In genomic region chr14:95297832-95298231, GRCh38 we compare ENCODE assay signal across 17 cellular contexts. TPM values are rescaled to one million over a fixed set of nuclear protein-coding genes. Genes with fewer than 3 reads are reported as not detected.
DNase-seq lines count a peak whose midpoint lies in the region; ATAC-seq, FAIRE-seq and TF ChIP-seq lines count a peak whose summit lies in the region.
"Had no signal": no experiment of that assay in that cellular context is flagged by ENCODE, and none has a peak within 500 bp of the region (broad histone marks: within the 10 kb centered on the region; RNA-seq: fewer than 3 reads in every experiment).

No MANE protein-coding gene starts in this region.

- H3K9me3 ChIP-seq in OCI-LY3 (ENCODE audit: insufficient read depth, low read length) = no peaks in the 10 kb centered on the region
- no peaks in the 10 kb centered on the region for H3K9me3 ChIP-seq in small intestine (ENCODE audit: control insufficient read depth, low read depth)
- H3K9me3 ChIP-seq: SK-N-SH had no signal

- TF ChIP-seq CTCF in OCI-LY3 (IDR thresholded peaks at IDR 0.05; ENCODE audit: low read depth, low read length) = no peak
- TF ChIP-seq CTCF in dorsolateral prefrontal cortex (IDR thresholded peaks at IDR 0.05 in 54 of 56, conservative IDR thresholded peaks at IDR 0.05 in 2 of 56; ENCODE audit: low read depth in 1 of 56, partially characterized antibody in 56 of 56) = no peak

- FAIRE-seq in small intestine (lab: Jason Lieb, UNC) (no peak), GM19239 (lab: Jason Lieb, UNC) (no peak)
- FAIRE-seq: D721Med had no signal

- ATAC-seq in HG03064 (IDR thresholded peaks at IDR 0.05; ENCODE audit: low read depth, unreplicated experiment) = peak; percentile 70
- ATAC-seq in GM21528 (IDR thresholded peaks at IDR 0.05; ENCODE audit: low FRiP score, unreplicated experiment) = no peak
- ATAC-seq: CD8-positive, alpha-beta T cell; PC-3 had no signal

- WGBS in small intestine, 3 donors = 85 to 92% (median 88%) methylated on average over 8 of the region's 8 CpGs

- H3K4me1 ChIP-seq in OCI-LY3 (ENCODE audit: low read length) = peaks cover 15% of the 10 kb centered on the region
- peaks cover 2 to 7% of the 10 kb centered on the region in 2 donors for H3K4me1 ChIP-seq in small intestine (ENCODE audit: control insufficient read depth in 2 of 2, insufficient read depth in 1 of 2, low read depth in 1 of 2, low read length in 1 of 2)

- H3K27me3 ChIP-seq in OCI-LY3 (ENCODE audit: low read depth, low read length) (peaks cover 39% of the 10 kb centered on the region), dorsolateral prefrontal cortex (no peaks in the 10 kb centered on the region), small intestine (ENCODE audit: control insufficient read depth in 2 of 2, insufficient read depth in 2 of 2, low read length in 2 of 2) (peaks cover 0 to 2% of the 10 kb centered on the region in 2 donors)

- no peak overlapping the region for H2AFZ ChIP-seq in OCI-LY3 (ENCODE audit: low read depth, low read length)

- no peak overlapping the region for H3K27ac ChIP-seq in OCI-LY3 (ENCODE audit: low read length)
- H3K27ac ChIP-seq in dorsolateral prefrontal cortex = peak overlapping the region in 58 of 59 donors; percentile 85 to 100 (median 97)
- H3K27ac ChIP-seq in small intestine (ENCODE audit: low read depth in 1 of 2, low read length in 1 of 2) = no peak overlapping the region

- H3K4me3 ChIP-seq in OCI-LY3 (ENCODE audit: low read length) (no peak overlapping the region; the same call in 1 of the 2 replicates), dorsolateral prefrontal cortex (no peak overlapping the region), small intestine (ENCODE audit: low read depth in 1 of 2, low read length in 2 of 2) (no peak overlapping the region)

- DNase-seq in dorsolateral prefrontal cortex (peak in 1 of 10 donors; percentile 48), posterior vena cava (ENCODE audit: low spot score) (peak; percentile 49), GM19240 (ENCODE audit: insufficient read length, low spot score) (no peak), small intestine (no peak), GM19239 (ENCODE audit: insufficient read length, low spot score) (no peak)
- DNase-seq: AML-193; CD8-positive, alpha-beta T cell; GF-D8; NCI-H1417; NCI-H2029 treated with DMSO at 0.1 percent for 48 hours; NK-92 treated with Interleukin-12 subunit alpha and Interleukin-12 subunit beta, amount 100 ng/mL, for 24 hours; PC-3; SK-N-SH had no signal

- no peaks in the 10 kb centered on the region; the same call in 1 of the 2 replicates for H4K20me1 ChIP-seq in OCI-LY3 (ENCODE audit: insufficient read depth, low read length)

- peak overlapping the region; percentile 21 for H3K4me2 ChIP-seq in OCI-LY3 (ENCODE audit: low read length)
- H3K4me2 ChIP-seq: SK-N-SH had no signal

- intact Hi-C loops in dorsolateral prefrontal cortex (cut with DNase I) = no loop called here
- intact Hi-C loops in posterior vena cava (cut with DNase I) = no loop called here

- H3K36me3 ChIP-seq in OCI-LY3 (replicated peaks; ENCODE audit: low read depth, low read length) (no peaks in the 10 kb centered on the region), small intestine (ENCODE audit: control insufficient read depth in 2 of 2, insufficient read depth in 2 of 2, low read length in 2 of 2) (no peaks in the 10 kb centered on the region)

- no peaks in the 10 kb centered on the region for H3K79me2 ChIP-seq in OCI-LY3 (ENCODE audit: low read length)

- H3K9ac ChIP-seq in OCI-LY3 (ENCODE audit: low read length) = no peak overlapping the region
- H3K9ac ChIP-seq: SK-N-SH had no signal

RNA-seq across cellular contexts. Expression of gene CLMN, which starts 21.9 kb away (rescaled TPM):
- total RNA-seq in dorsolateral prefrontal cortex = 100 to 1,000 TPM in 37 of 120 experiments, 10 to 100 TPM in 83; 22.3 to 262 (median 78.6) TPM
- total RNA-seq in posterior vena cava = 10 to 100 TPM in 1 of 2 donors, 1 to 10 TPM in 1; 9.4 to 11.1 TPM
- 1 to 10 TPM; 2.9 to 8.2 (median 3.2) TPM for polyA plus RNA-seq in small intestine

Comparison
In these comparisons a context has a peak if more than half of its experiments do, and no peak if none do; other contexts are left out.
1. H3K27ac ChIP-seq: peak in dorsolateral prefrontal cortex (58 of 59); none in OCI-LY3 (single experiment) and small intestine (0 of 2).